17 cellular contexts compared by ENCODE assay signal in genomic region chr16:71576971-71577370, GRCh38. TPM values are rescaled to one million over a fixed set of nuclear protein-coding genes. Genes with fewer than 3 reads are reported as not detected.
DNase-seq lines count a peak whose midpoint lies in the region; ATAC-seq and TF ChIP-seq lines count a peak whose summit lies in the region.
"Had no signal": no experiment of that assay in that cellular context is flagged by ENCODE, and none has a peak within 500 bp of the region (broad histone marks: within the 10 kb centered on the region; RNA-seq: fewer than 3 reads in every experiment).

Gene TAT, minus strand, starts transcription at chr16:71577092. Its CDS starts 677 bp downstream, at chr16:71576415.

- H2BK5ac ChIP-seq in mesendoderm (ENCODE audit: low read length), result no peak within 1 kb of the TSS

- CTCF ChIA-PET in MCF 10A (lab: Yijun Ruan, JAX), result interaction anchor here (1.1 to 2.6 kb wide), 3 partner anchors 10 to 164 kb away, joined by 4 to 17 read pairs (median 4); no protein-coding TSS in a partner anchor
- CTCF ChIA-PET in activated CD4-positive, alpha-beta memory T cell treated with anti-CD3 and anti-CD28 coated beads for 36 hours (lab: Charles Lee), result interaction anchor here (2.0 kb wide), 1 partner anchor 11 kb away, joined by 5 read pairs; no protein-coding TSS in a partner anchor

- H3K4ac ChIP-seq in mesendoderm (ENCODE audit: low read depth, low read length), result no peak within 1 kb of the TSS

- peaks cover 35% of the 10 kb centered on the region for H3K27me3 Mint-ChIP-seq in MCF 10A (ENCODE audit: insufficient read depth, unreplicated experiment)
- peaks cover 9% of the 10 kb centered on the region for H3K27me3 Mint-ChIP-seq in activated CD4-positive, alpha-beta memory T cell treated with anti-CD3 and anti-CD28 coated beads for 36 hours

- DNase-seq in breast epithelium (ENCODE audit: low spot score in 2 of 2) (no peak), MCF 10A (ENCODE audit: unreplicated experiment) (no peak), iPS-NIHi7 (ENCODE audit: extremely low spot score) (peak; percentile 25), mesendoderm (peak; percentile 18), RPMI8226 (no peak)
- DNase-seq in activated CD4-positive, alpha-beta memory T cell treated with anti-CD3 and anti-CD28 coated beads for 36 hours, result no peak
- DNase-seq: AML-193; Caco-2; CD8-positive, alpha-beta memory T cell; DND-41; GDM1; GOT3; HCEC 1CT; HFFc6 had no signal

- no peak within 1 kb of the TSS for H3K23ac ChIP-seq in mesendoderm (ENCODE audit: low read length)

- H3K9ac ChIP-seq in mesendoderm (ENCODE audit: low read length), result no peak within 1 kb of the TSS
- H3K9ac ChIP-seq: BLaER1 had no signal

- no peak within 1 kb of the TSS for H4K8ac ChIP-seq in mesendoderm (ENCODE audit: low read depth, low read length)

- H3K79me1 ChIP-seq in mesendoderm (ENCODE audit: low read length), result no peaks in the 10 kb centered on the region

- no peaks in the 10 kb centered on the region for H3K4me1 Mint-ChIP-seq in MCF 10A (ENCODE audit: insufficient read depth, unreplicated experiment)
- no peaks in the 10 kb centered on the region for H3K4me1 Mint-ChIP-seq in activated CD4-positive, alpha-beta memory T cell treated with anti-CD3 and anti-CD28 coated beads for 36 hours (ENCODE audit: low read depth)
- H3K4me1 Mint-ChIP-seq: CD8-positive, alpha-beta memory T cell had no signal

- H3K27me3 ChIP-seq in breast epithelium, result peaks cover 0 to 8% of the 10 kb centered on the region in 2 donors
- H3K27me3 ChIP-seq in mesendoderm (ENCODE audit: insufficient read depth, low read length, poor library complexity), result no peaks in the 10 kb centered on the region
- H3K27me3 ChIP-seq: BLaER1 had no signal

- no peak within 1 kb of the TSS for H3K4me3 Mint-ChIP-seq in MCF 10A (ENCODE audit: unreplicated experiment)
- H3K4me3 Mint-ChIP-seq in activated CD4-positive, alpha-beta memory T cell treated with anti-CD3 and anti-CD28 coated beads for 36 hours, result no peak within 1 kb of the TSS
- H3K4me3 Mint-ChIP-seq: CD8-positive, alpha-beta memory T cell; HFFc6 had no signal

- H3K4me3 ChIP-seq in breast epithelium (no peak within 1 kb of the TSS), mesendoderm (ENCODE audit: low read length) (no peak within 1 kb of the TSS)
- H3K4me3 ChIP-seq: BLaER1 had no signal

- H2BK120ac ChIP-seq in mesendoderm (ENCODE audit: low read depth, low read length), result no peak within 1 kb of the TSS

- POLR2A ChIA-PET in MCF 10A (lab: Yijun Ruan, JAX), result interaction anchor here (0.8 kb wide), 1 partner anchor 34 kb away, joined by 3 read pairs; no protein-coding TSS in a partner anchor
- POLR2A ChIA-PET in activated CD4-positive, alpha-beta memory T cell treated with anti-CD3 and anti-CD28 coated beads for 36 hours (lab: Charles Lee), result no interaction called here

- no peaks in the 10 kb centered on the region for H3K9me3 ChIP-seq in breast epithelium
- H3K9me3 ChIP-seq: BLaER1, Caco-2 had no signal

- TF ChIP-seq POLR2A in breast epithelium (IDR thresholded peaks at IDR 0.05), result no peak

- no peaks in the 10 kb centered on the region for H3K9me3 Mint-ChIP-seq in MCF 10A (ENCODE audit: unreplicated experiment)
- H3K9me3 Mint-ChIP-seq in activated CD4-positive, alpha-beta memory T cell treated with anti-CD3 and anti-CD28 coated beads for 36 hours, result no peaks in the 10 kb centered on the region
- H3K9me3 Mint-ChIP-seq: CD8-positive, alpha-beta memory T cell; HFFc6 had no signal

- intact Hi-C loops in breast epithelium (cut with DNase I; ENCODE audit: low total_unique reads), result no loop called here
- intact Hi-C loops in MCF 10A (cut with micrococcal nuclease), result no loop called here
- intact Hi-C loops in activated CD4-positive, alpha-beta memory T cell treated with anti-CD3 and anti-CD28 coated beads for 36 hours (cut with micrococcal nuclease), result no loop called here

- H3K27ac ChIP-seq in breast epithelium (no peak within 1 kb of the TSS), mesendoderm (ENCODE audit: low read depth, low read length) (no peak within 1 kb of the TSS)
- H3K27ac ChIP-seq: 22Rv1, BLaER1 had no signal

- no peaks in the 10 kb centered on the region for H3K4me1 ChIP-seq in breast epithelium
- no peaks in the 10 kb centered on the region for H3K4me1 ChIP-seq in mesendoderm (ENCODE audit: control insufficient read depth, low read depth, low read length)
- H3K4me1 ChIP-seq: BLaER1 had no signal

- ATAC-seq in GM21786 (IDR thresholded peaks at IDR 0.05; ENCODE audit: unreplicated experiment), result no peak

- no peak within 1 kb of the TSS for H3K56ac ChIP-seq in mesendoderm (ENCODE audit: low read length)

- no peak within 1 kb of the TSS for H4K5ac ChIP-seq in mesendoderm (ENCODE audit: low read length)

- BruUV-seq in MCF 10A (replicated peaks; lab: Mats Ljungman, UMichigan), result no TSS peak

- no CpG with 5 or more reads among the region's 3 CpGs for WGBS in mesendoderm (ENCODE audit: extremely low coverage, insufficient coverage, low lambda C conversion rate)

- H3K27ac Mint-ChIP-seq in MCF 10A (ENCODE audit: low read depth, unreplicated experiment), result no peak within 1 kb of the TSS
- H3K27ac Mint-ChIP-seq in activated CD4-positive, alpha-beta memory T cell treated with anti-CD3 and anti-CD28 coated beads for 36 hours, result no peak within 1 kb of the TSS
- H3K27ac Mint-ChIP-seq: HFFc6 had no signal

- H3K36me3 ChIP-seq in breast epithelium (no peaks in the 10 kb centered on the region), mesendoderm (ENCODE audit: control insufficient read depth, insufficient read depth, low read length) (no peaks in the 10 kb centered on the region)
- H3K36me3 ChIP-seq: BLaER1 had no signal

- no peak within 1 kb of the TSS for H2BK15ac ChIP-seq in mesendoderm (replicated peaks; ENCODE audit: low read depth)

- H3K18ac ChIP-seq in mesendoderm (ENCODE audit: low read length), result no peak within 1 kb of the TSS

- no peak within 1 kb of the TSS for H2AK5ac ChIP-seq in mesendoderm (ENCODE audit: low read length)

- H3K4me2 ChIP-seq in mesendoderm (ENCODE audit: low read length), result no peak within 1 kb of the TSS
- H3K4me2 ChIP-seq: BLaER1 had no signal

- no peaks in the 10 kb centered on the region for H3K36me3 Mint-ChIP-seq in MCF 10A (ENCODE audit: insufficient read depth, unreplicated experiment)
- H3K36me3 Mint-ChIP-seq in activated CD4-positive, alpha-beta memory T cell treated with anti-CD3 and anti-CD28 coated beads for 36 hours, result no peaks in the 10 kb centered on the region
- H3K36me3 Mint-ChIP-seq: CD8-positive, alpha-beta memory T cell had no signal

- TF ChIP-seq CTCF in breast epithelium (IDR thresholded peaks at IDR 0.05) (no peak), MCF 10A (IDR thresholded peaks at IDR 0.05; ENCODE audit: unreplicated experiment) (no peak)

- H3K79me2 ChIP-seq in mesendoderm (ENCODE audit: control insufficient read depth, insufficient read depth, low read length), result no peaks in the 10 kb centered on the region

RNA-seq across cellular contexts. Expression of gene TAT, which starts in this region (rescaled TPM):
- total RNA-seq in breast epithelium (100 to 1,000 TPM in 2 of 3 donors, 1 to 10 TPM in 1; 5.1 to 566 (median 212) TPM), MCF 10A (2022) (not detected in 2 replicates)
- 0.03 TPM for polyA plus RNA-seq in mesendoderm (2013, experiment 1 of 2)
- polyA plus RNA-seq in mesendoderm (2013, experiment 2 of 2), result 0.01 TPM
- total RNA-seq in activated CD4-positive, alpha-beta memory T cell treated with anti-CD3 and anti-CD28 coated beads for 36 hours, result not detected
- total RNA-seq: Caco-2; CD8-positive, alpha-beta memory T cell; HFFc6 had no signal

Comparison
In these comparisons a context has a peak if more than half of its experiments do, and no peak if none do; other contexts are left out.
1. DNase-seq: peak in iPS-NIHi7 (single experiment) and mesendoderm (single experiment); none in breast epithelium (0 of 2), MCF 10A (single experiment), activated CD4-positive, alpha-beta memory T cell treated with anti-CD3 and anti-CD28 coated beads for 36 hours (single experiment) and RPMI8226 (single experiment).